In genomic region chr20:25563876-25564275, GRCh38 we compare ENCODE assay signal across 8 cellular contexts. TPM values are rescaled to one million over a fixed set of nuclear protein-coding genes. Genes with fewer than 3 reads are reported as not detected.
"Had no signal": no experiment of that assay in that cellular context is flagged by ENCODE, and none has a peak within 500 bp of the region (broad histone marks: within the 10 kb centered on the region; RNA-seq: fewer than 3 reads in every experiment).

No MANE protein-coding gene starts in this region.

- H3K9me3 ChIP-seq: HAP-1 had no signal

- DNase-seq: GM23248, GOT3, H7, HFFc6 had no signal

- H3K27ac ChIP-seq: GM23248, HL-60 had no signal

- H3K4me3 Mint-ChIP-seq: HFFc6, IgD-negative memory B cell had no signal

- H3K4me3 ChIP-seq: GM23248, HAP-1 had no signal

- H3K4me1 ChIP-seq: HAP-1 had no signal

- H3K4me1 Mint-ChIP-seq: IgD-negative memory B cell had no signal

- H3K9me3 Mint-ChIP-seq: HFFc6 had no signal

- H3K27ac Mint-ChIP-seq: HFFc6, IgD-negative memory B cell had no signal

- H3K36me3 ChIP-seq: HAP-1 had no signal

- H3K27me3 Mint-ChIP-seq: IgD-negative memory B cell had no signal

RNA-seq across cellular contexts. Expression of gene NINL, which starts 21.5 kb away (rescaled TPM):
- total RNA-seq: HT1080 had no signal
